In genomic region chr7:83347836-83348482, GRCh38 we compare ENCODE assay signal across 12 cellular contexts.
A peak's percentile ranks its signal among the peaks of the same experiment; 100 is the strongest.
DNase-seq lines count a peak whose midpoint lies in the region; ATAC-seq and TF ChIP-seq lines count a peak whose summit lies in the region.
"Had no signal": no experiment of that assay in that cellular context is flagged by ENCODE, and none has a peak within 500 bp of the region (broad histone marks: within the 10 kb centered on the region; RNA-seq: fewer than 3 reads in every experiment).

No MANE protein-coding gene starts in this region.

- H3K27me3 Mint-ChIP-seq in endodermal cell (ENCODE audit: insufficient read depth) (no peaks in the 10 kb centered on the region), mesothelial cell of epicardium (ENCODE audit: low read depth) (no peaks in the 10 kb centered on the region)

- no peaks in the 10 kb centered on the region for H3K36me3 ChIP-seq in endodermal cell (ENCODE audit: control insufficient read depth, insufficient read depth, low read length)
- H3K36me3 ChIP-seq: prostate gland had no signal

- DNase-seq in Caki2 (ENCODE audit: low read depth) (peak; percentile 51), NCI-H2227 treated with DMSO at 0.1 percent for 48 hours (lab: John Stamatoyannopoulos, UW) (peak; percentile 91), endodermal cell (peak; percentile 58), mesothelial cell of epicardium (ENCODE audit: low spot score in 2 of 2, unreplicated experiment in 2 of 2) (no peak), right cardiac atrium (no peak), NCI-H82 (lab: John Stamatoyannopoulos, UW) (no peak)
- DNase-seq in activated naive CD4-positive, alpha-beta T cell treated with Interleukin-2 at 50 U/mL for 16 hours: no peak
- DNase-seq: central memory CD4-positive, alpha-beta T cell; DMS153; NCI-H1694 had no signal

- WGBS in endodermal cell (ENCODE audit: insufficient coverage in 1 of 2, insufficient read length in 1 of 2), 2 experiments: 67 to 78% methylated on average over 5 of the region's 5 CpGs
- WGBS in right cardiac atrium: 27% methylated on average over 5 of the region's 5 CpGs

- H3K36me3 Mint-ChIP-seq in endodermal cell (ENCODE audit: low read depth) (no peaks in the 10 kb centered on the region), mesothelial cell of epicardium (no peaks in the 10 kb centered on the region)

- in situ Hi-C loops in Caki2 (cut with HindIII; ENCODE audit: low pct_unique_long_range_greater_than_20kb, low sequenced_read_pairs): no loop called here

- no peak overlapping the region for H3K4me3 ChIP-seq in endodermal cell (ENCODE audit: low read length)
- no peak overlapping the region for H3K4me3 ChIP-seq in right cardiac atrium (ENCODE audit: low read length)
- H3K4me3 ChIP-seq: prostate gland had no signal

- no peak overlapping the region for H3K9ac ChIP-seq in endodermal cell (ENCODE audit: extremely low read depth, low read length, poor library complexity, severe bottlenecking)

- H3K27me3 ChIP-seq in endodermal cell (ENCODE audit: control insufficient read depth, insufficient read depth, low read length, poor library complexity, severe bottlenecking): no peaks in the 10 kb centered on the region
- H3K27me3 ChIP-seq in right cardiac atrium (ENCODE audit: control insufficient read depth, insufficient read depth): no peaks in the 10 kb centered on the region

- no peak overlapping the region for H3K27ac ChIP-seq in endodermal cell (ENCODE audit: low read depth, low read length)
- H3K27ac ChIP-seq in right cardiac atrium (ENCODE audit: low read length): no peak overlapping the region
- H3K27ac ChIP-seq: prostate gland had no signal

- H3K9me3 ChIP-seq in endodermal cell (ENCODE audit: control insufficient read depth, low read length): no peaks in the 10 kb centered on the region
- H3K9me3 ChIP-seq in right cardiac atrium (ENCODE audit: control insufficient read depth, low read length): no peaks in the 10 kb centered on the region
- H3K9me3 ChIP-seq: prostate gland had no signal

- no peaks in the 10 kb centered on the region for H3K4me1 ChIP-seq in endodermal cell (ENCODE audit: control insufficient read depth, insufficient read depth, low read length)
- H3K4me1 ChIP-seq in right cardiac atrium (ENCODE audit: control insufficient read depth, insufficient read depth, low read length): no peaks in the 10 kb centered on the region
- H3K4me1 ChIP-seq: prostate gland had no signal

- no peaks in the 10 kb centered on the region for H3K4me1 Mint-ChIP-seq in endodermal cell
- H3K4me1 Mint-ChIP-seq in mesothelial cell of epicardium: peaks cover 2% of the 10 kb centered on the region

- H3K4me3 Mint-ChIP-seq in endodermal cell: no peak overlapping the region
- no peak overlapping the region for H3K4me3 Mint-ChIP-seq in mesothelial cell of epicardium

- TF ChIP-seq CTCF in endodermal cell (conservative IDR thresholded peaks at IDR 0.05) (no peak), mesothelial cell of epicardium (IDR thresholded peaks at IDR 0.05; ENCODE audit: unreplicated experiment) (no peak)

- H3K27ac Mint-ChIP-seq in endodermal cell: no peak overlapping the region
- peak overlapping the region; percentile 45 for H3K27ac Mint-ChIP-seq in mesothelial cell of epicardium

- ATAC-seq in esophagus mucosa (no peak), right cardiac atrium (no peak)

- intact Hi-C loops in right cardiac atrium (cut with DNase I): no loop called here

- H3K9me3 Mint-ChIP-seq in endodermal cell (no peaks in the 10 kb centered on the region), mesothelial cell of epicardium (peaks cover 46% of the 10 kb centered on the region)

Comparison
In these comparisons a context has a peak if more than half of its experiments do, and no peak if none do; other contexts are left out.
1. DNase-seq: peak in Caki2 (single experiment), NCI-H2227 treated with DMSO at 0.1 percent for 48 hours (single experiment) and endodermal cell (single experiment); none in mesothelial cell of epicardium (0 of 2), right cardiac atrium (0 of 3), NCI-H82 (single experiment) and activated naive CD4-positive, alpha-beta T cell treated with Interleukin-2 at 50 U/mL for 16 hours (single experiment).